ENCODE assay signal across 14 cellular contexts in the genomic region with DNA sequence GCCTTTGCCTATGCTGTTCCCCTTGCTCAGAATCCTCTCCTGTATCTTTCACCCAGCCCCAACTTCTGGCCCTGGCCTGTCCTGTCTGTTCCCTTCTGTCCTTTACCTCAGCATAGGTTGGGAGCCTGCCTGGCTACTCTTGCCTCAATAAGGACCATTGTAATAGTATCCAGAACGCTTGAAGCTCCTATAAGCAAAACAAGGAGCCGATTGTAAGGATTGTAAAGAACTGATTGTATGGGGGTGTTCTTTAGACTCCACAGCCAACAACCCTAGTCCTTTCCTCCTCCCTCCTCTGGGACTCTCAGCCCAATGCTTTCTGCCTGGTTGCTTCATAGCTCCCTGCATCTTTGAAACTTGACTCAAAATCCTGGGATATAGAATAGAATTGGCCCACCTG. TPM values are rescaled to one million over a fixed set of nuclear protein-coding genes. Genes with fewer than 3 reads are reported as not detected.
DNase-seq lines count a peak whose midpoint lies in the region; TF ChIP-seq lines count a peak whose summit lies in the region.
"Had no signal": no experiment of that assay in that cellular context is flagged by ENCODE, and none has a peak within 500 bp of the region (broad histone marks: within the 10 kb centered on the region; RNA-seq: fewer than 3 reads in every experiment).

No MANE protein-coding gene starts in this region.

- no peaks in the 10 kb centered on the region for H3F3A ChIP-seq in Loucy (ENCODE audit: low read depth)

- H3K56ac ChIP-seq in mesendoderm (ENCODE audit: low read length), result no peak overlapping the region

- H3K23ac ChIP-seq in mesendoderm (ENCODE audit: low read length), result no peak overlapping the region

- no peak overlapping the region for H3K4me2 ChIP-seq in Loucy (ENCODE audit: low read depth, low read length, poor library complexity, severe bottlenecking)
- no peak overlapping the region for H3K4me2 ChIP-seq in mesendoderm (ENCODE audit: low read length)

- no peaks in the 10 kb centered on the region for H3K36me3 ChIP-seq in Loucy (ENCODE audit: insufficient read depth, low read length)
- H3K36me3 ChIP-seq in spleen, result no peaks in the 10 kb centered on the region
- no peaks in the 10 kb centered on the region for H3K36me3 ChIP-seq in mesendoderm (ENCODE audit: control insufficient read depth, insufficient read depth, low read length)
- H3K36me3 ChIP-seq: BE2C, HAP-1 had no signal

- H3K9me3 Mint-ChIP-seq in chondrocyte (ENCODE audit: low read depth), result no peaks in the 10 kb centered on the region
- peaks cover 2% of the 10 kb centered on the region for H3K9me3 Mint-ChIP-seq in neural crest cell
- H3K9me3 Mint-ChIP-seq: CD4-positive, alpha-beta memory T cell had no signal

- H2AFZ ChIP-seq in Loucy (ENCODE audit: low read length), result peak overlapping the region; percentile 51; the same call in 1 of the 2 replicates

- H3K27me3 Mint-ChIP-seq in chondrocyte (ENCODE audit: low read depth), result peaks cover 6% of the 10 kb centered on the region
- no peaks in the 10 kb centered on the region for H3K27me3 Mint-ChIP-seq in neural crest cell (ENCODE audit: low read depth)
- H3K27me3 Mint-ChIP-seq: CD4-positive, alpha-beta memory T cell had no signal

- no peak overlapping the region for H2AK5ac ChIP-seq in mesendoderm (ENCODE audit: low read length)

- H3K4me3 Mint-ChIP-seq in chondrocyte (ENCODE audit: unreplicated experiment), result no peak overlapping the region
- H3K4me3 Mint-ChIP-seq in neural crest cell, result peak overlapping the region; percentile 2
- H3K4me3 Mint-ChIP-seq: CD4-positive, alpha-beta memory T cell had no signal

- TF ChIP-seq CTCF in Loucy (conservative IDR thresholded peaks at IDR 0.05; ENCODE audit: low read length) (no peak), chondrocyte (IDR thresholded peaks at IDR 0.05) (no peak), neural crest cell (conservative IDR thresholded peaks at IDR 0.05) (no peak), spleen (IDR thresholded peaks at IDR 0.05 in 8 of 11, conservative IDR thresholded peaks at IDR 0.05 in 3 of 11) (no peak)

- no peak for TF ChIP-seq POLR2A in spleen (IDR thresholded peaks at IDR 0.05)

- H3K4me1 Mint-ChIP-seq in chondrocyte (ENCODE audit: low read depth), result no peaks in the 10 kb centered on the region
- peaks cover 16% of the 10 kb centered on the region for H3K4me1 Mint-ChIP-seq in neural crest cell

- H3K4me1 ChIP-seq in Loucy (ENCODE audit: insufficient read depth, low read length, poor library complexity, severe bottlenecking) (peaks cover 12% of the 10 kb centered on the region), spleen (peaks cover 0 to 14% (median 6%) of the 10 kb centered on the region in 6 donors), mesendoderm (ENCODE audit: control insufficient read depth, low read depth, low read length) (no peaks in the 10 kb centered on the region)
- H3K4me1 ChIP-seq: BE2C, HAP-1 had no signal

- no peak overlapping the region for H2BK15ac ChIP-seq in mesendoderm (replicated peaks; ENCODE audit: low read depth)

- H3K27ac ChIP-seq in spleen (no peak overlapping the region), mesendoderm (ENCODE audit: low read depth, low read length) (no peak overlapping the region)
- H3K27ac ChIP-seq: C4-2B had no signal

- intact Hi-C loops in spleen (cut with DNase I; ENCODE audit: low total_unique reads), result no loop called here

- H3K9me3 ChIP-seq in Loucy (ENCODE audit: insufficient read depth, low read depth, low read length) (no peaks in the 10 kb centered on the region), spleen (no peaks in the 10 kb centered on the region)
- H3K9me3 ChIP-seq: BE2C, HAP-1 had no signal

- H3K36me3 Mint-ChIP-seq in chondrocyte (ENCODE audit: low read depth) (no peaks in the 10 kb centered on the region), neural crest cell (ENCODE audit: low read depth) (no peaks in the 10 kb centered on the region)
- H3K36me3 Mint-ChIP-seq: CD4-positive, alpha-beta memory T cell had no signal

- H4K20me1 ChIP-seq in Loucy (ENCODE audit: insufficient read depth, low read length, poor library complexity, severe bottlenecking), result no peaks in the 10 kb centered on the region

- H3K4me3 ChIP-seq in Loucy (ENCODE audit: low read length, poor library complexity, severe bottlenecking) (no peak overlapping the region), spleen (no peak overlapping the region), mesendoderm (ENCODE audit: low read length) (no peak overlapping the region)
- H3K4me3 ChIP-seq: HAP-1 had no signal

- H3K9ac ChIP-seq in Loucy (ENCODE audit: low read depth, low read length, poor library complexity, severe bottlenecking), result no peak overlapping the region
- no peak overlapping the region for H3K9ac ChIP-seq in mesendoderm (ENCODE audit: low read length)

- H3K27me3 ChIP-seq in Loucy (ENCODE audit: insufficient read depth, low read length, poor library complexity, severe bottlenecking), result no peaks in the 10 kb centered on the region
- H3K27me3 ChIP-seq in spleen (replicated peaks in 1 of 7), result no peaks in the 10 kb centered on the region
- no peaks in the 10 kb centered on the region for H3K27me3 ChIP-seq in mesendoderm (ENCODE audit: insufficient read depth, low read length, poor library complexity)
- H3K27me3 ChIP-seq: BE2C had no signal

- no peaks in the 10 kb centered on the region for H3K79me1 ChIP-seq in mesendoderm (ENCODE audit: low read length)

- H3K4ac ChIP-seq in mesendoderm (ENCODE audit: low read depth, low read length), result no peak overlapping the region

- no peaks in the 10 kb centered on the region for H3K9me2 ChIP-seq in Loucy (replicated peaks; ENCODE audit: low read depth, low read length)

- no peak overlapping the region for H3K27ac Mint-ChIP-seq in chondrocyte (ENCODE audit: unreplicated experiment)
- H3K27ac Mint-ChIP-seq in neural crest cell (ENCODE audit: unreplicated experiment), result peak overlapping the region; percentile 1

- no peak overlapping the region for H3K18ac ChIP-seq in mesendoderm (ENCODE audit: low read length)

- no peak overlapping the region for H4K8ac ChIP-seq in mesendoderm (ENCODE audit: low read depth, low read length)

- WGBS in spleen, 5 donors, result 85 to 95% (median 89%) methylated on average over 2 of the region's 2 CpGs
- no CpG with 5 or more reads among the region's 2 CpGs for WGBS in mesendoderm (ENCODE audit: extremely low coverage, insufficient coverage, low lambda C conversion rate)

- H3K79me2 ChIP-seq in Loucy (ENCODE audit: insufficient read depth, low read length) (no peaks in the 10 kb centered on the region), mesendoderm (ENCODE audit: control insufficient read depth, insufficient read depth, low read length) (no peaks in the 10 kb centered on the region)

- no peak overlapping the region for H2BK120ac ChIP-seq in mesendoderm (ENCODE audit: low read depth, low read length)

- H4K5ac ChIP-seq in mesendoderm (ENCODE audit: low read length), result no peak overlapping the region

- DNase-seq in chondrocyte (ENCODE audit: low spot score) (peak; percentile 10), neural crest cell (ENCODE audit: low read depth, low spot score) (no peak), spleen (peak; percentile 13), NCI-H510A treated with DMSO at 0.1 percent for 48 hours (lab: John Stamatoyannopoulos, UW) (no peak), NCI-H510A (lab: John Stamatoyannopoulos, UW) (no peak), mesendoderm (no peak)
- DNase-seq: BE2C; CD4-positive, alpha-beta memory T cell; COR-L47; DND-41; GDM1 had no signal

- no peak overlapping the region for H2BK5ac ChIP-seq in mesendoderm (ENCODE audit: low read length)

RNA-seq across cellular contexts. Expression of a gene that starts 18.7 kb away (rescaled TPM):
- 19.3 to 26.9 TPM (median 20.4 TPM) in 3 replicates for total RNA-seq in chondrocyte
- total RNA-seq in neural crest cell, result 56.6 and 58.1 TPM in 2 replicates
- 10 to 100 TPM; 22.8 to 36.7 (median 32.4) TPM for total RNA-seq in spleen
- polyA plus RNA-seq in spleen, result 1 to 10 TPM; 1.4 to 4.3 (median 2.2) TPM
- 10.0 TPM for polyA plus RNA-seq in mesendoderm (2013, experiment 1 of 2)
- 9.9 TPM for polyA plus RNA-seq in mesendoderm (2013, experiment 2 of 2)

RNA-seq across cellular contexts. Expression of a gene that starts 20.0 kb away (rescaled TPM):
- total RNA-seq in chondrocyte (13.8 to 17.6 TPM (median 13.8 TPM) in 3 replicates), neural crest cell (28.6 and 29.9 TPM in 2 replicates), spleen (10 to 100 TPM; 22.2 to 27.4 (median 24.1) TPM)
- 1 to 10 TPM; 7.0 to 9.0 (median 7.2) TPM for polyA plus RNA-seq in spleen
- 16.3 TPM for polyA plus RNA-seq in mesendoderm (2013, experiment 1 of 2)
- polyA plus RNA-seq in mesendoderm (2013, experiment 2 of 2), result 15.6 TPM

Comparison
In these comparisons a context has a peak if more than half of its experiments do, and no peak if none do; other contexts are left out.
1. DNase-seq: peak in chondrocyte (single experiment) and spleen (single experiment); none in neural crest cell (single experiment), NCI-H510A treated with DMSO at 0.1 percent for 48 hours (single experiment), NCI-H510A (single experiment) and mesendoderm (single experiment).